ENCODE assay signal across 1 cellular context in genomic region chr2:207283356-207283755, GRCh38.
TF ChIP-seq lines count a peak whose summit lies in the region.

No MANE protein-coding gene starts in this region.

TF ChIP-seq in WTC11, 78 proteins besides CTCF, POLR2A, EP300 and RAD21 (continued from another document):
- no peak for TF ChIP-seq MLX (CRISPR knock-in tag; IDR thresholded peaks at IDR 0.05)
- TF ChIP-seq ZNF423 (CRISPR knock-in tag; IDR thresholded peaks at IDR 0.05) = no peak
- TF ChIP-seq TCF7 (CRISPR knock-in tag; IDR thresholded peaks at IDR 0.05; ENCODE audit: low read depth) = no peak
- no peak for TF ChIP-seq ELF4 (CRISPR knock-in tag; IDR thresholded peaks at IDR 0.05; ENCODE audit: low read depth)
- no peak for TF ChIP-seq TEAD4 (CRISPR knock-in tag; IDR thresholded peaks at IDR 0.05)
- no peak for TF ChIP-seq ATF1 (CRISPR knock-in tag; IDR thresholded peaks at IDR 0.05)
